In genomic region chr6:17101422-17102257, GRCh38 we compare ENCODE assay signal across 9 cellular contexts. TPM values are rescaled to one million over a fixed set of nuclear protein-coding genes. Genes with fewer than 3 reads are reported as not detected.
DNase-seq lines count a peak whose midpoint lies in the region; ATAC-seq, FAIRE-seq and TF ChIP-seq lines count a peak whose summit lies in the region.
"Had no signal": no experiment of that assay in that cellular context is flagged by ENCODE, and none has a peak within 500 bp of the region (broad histone marks: within the 10 kb centered on the region; RNA-seq: fewer than 3 reads in every experiment).

Gene STMND1, plus strand, starts transcription at chr6:17102050. Its CDS starts 208 bp downstream, at chr6:17102258.

- H3K9me3 Mint-ChIP-seq in CD14-positive monocyte (peaks cover 0 to 6% (median 3%) of the 10 kb centered on the region in 7 donors), HFFc6 (no peaks in the 10 kb centered on the region), T-cell (no peaks in the 10 kb centered on the region)

- no peak for TF ChIP-seq POLR2A in ovary (IDR thresholded peaks at IDR 0.05)

- intact Hi-C loops in CD14-positive monocyte (cut with micrococcal nuclease): no loop called here
- intact Hi-C loops in ovary (cut with DNase I): no loop called here

- H3K4me3 ChIP-seq in ovary: peak within 1 kb of the TSS; percentile 18

- H3K4me1 Mint-ChIP-seq in CD14-positive monocyte: peaks cover 18% of the 10 kb centered on the region
- peaks cover 25% of the 10 kb centered on the region for H3K4me1 Mint-ChIP-seq in HFFc6 (ENCODE audit: low read depth)
- peaks cover 9 to 15% (median 10%) of the 10 kb centered on the region in 3 donors for H3K4me1 Mint-ChIP-seq in T-cell

- CTCF ChIA-PET in T-cell (lab: Charles Lee): no interaction called here

- no peaks in the 10 kb centered on the region for H3K27me3 ChIP-seq in ovary

- 6 to 10% (median 7%) methylated on average over 57 of the region's 57 CpGs for WGBS in ovary, 3 donors

- H3K4me1 ChIP-seq in ovary (ENCODE audit: insufficient read depth): peaks cover 2% of the 10 kb centered on the region

- H3K9me3 ChIP-seq in ovary: no peaks in the 10 kb centered on the region

- H3K27ac ChIP-seq in ovary: no peak within 1 kb of the TSS

- peak within 1 kb of the TSS in 2 of 7 donors; percentile 62 to 66 for H3K27ac Mint-ChIP-seq in CD14-positive monocyte
- H3K27ac Mint-ChIP-seq in HFFc6: no peak within 1 kb of the TSS
- no peak within 1 kb of the TSS for H3K27ac Mint-ChIP-seq in T-cell

- FAIRE-seq in frontal cortex (lab: Jason Lieb, UNC) (no peak), D721Med (lab: Jason Lieb, UNC) (no peak)

- H3K4me3 Mint-ChIP-seq in CD14-positive monocyte (peak within 1 kb of the TSS; percentile 76 to 94), HFFc6 (peak within 1 kb of the TSS; percentile 81), T-cell (peak within 1 kb of the TSS; percentile 35 to 66 (median 54))

- no peak for TF ChIP-seq CTCF in CD14-positive monocyte (IDR thresholded peaks at IDR 0.05)
- TF ChIP-seq CTCF in HFFc6 (IDR thresholded peaks at IDR 0.05): no peak
- TF ChIP-seq CTCF in ovary (IDR thresholded peaks at IDR 0.05): no peak
- TF ChIP-seq CTCF in D721Med (IDR thresholded peaks at IDR 0.05; ENCODE audit: insufficient read depth, missing control alignments): no peak

- DNase-seq in CD14-positive monocyte (ENCODE audit: low spot score) (no peak), HFFc6 (no peak), T-cell (no peak), frontal cortex (ENCODE audit: low spot score in 2 of 2) (peak; percentile 18 to 35), ovary (peak in 2 of 5 donors; percentile 39 to 45), D721Med (ENCODE audit: insufficient read length, low spot score) (no peak), globus pallidus (ENCODE audit: low spot score) (no peak), mesenteric fat pad (ENCODE audit: low spot score) (no peak)

- H3K27me3 Mint-ChIP-seq in CD14-positive monocyte (ENCODE audit: low read depth in 3 of 3): peaks cover 32 to 40% (median 34%) of the 10 kb centered on the region in 3 donors
- peaks cover 4% of the 10 kb centered on the region for H3K27me3 Mint-ChIP-seq in HFFc6 (ENCODE audit: insufficient read depth)
- peaks cover 50 to 58% of the 10 kb centered on the region in 2 donors for H3K27me3 Mint-ChIP-seq in T-cell

- ATAC-seq in T-cell (replicated peaks in 1 of 4): no peak

- H3K36me3 Mint-ChIP-seq in CD14-positive monocyte (no peaks in the 10 kb centered on the region), HFFc6 (ENCODE audit: low read depth) (no peaks in the 10 kb centered on the region), T-cell (no peaks in the 10 kb centered on the region)

- POLR2A ChIA-PET in T-cell (lab: Charles Lee): no interaction called here

- TF ChIP-seq EP300 in ovary (IDR thresholded peaks at IDR 0.05): no peak

- H3K36me3 ChIP-seq in ovary: no peaks in the 10 kb centered on the region

RNA-seq across cellular contexts. Expression of gene STMND1, which starts in this region (rescaled TPM):
- polyA plus RNA-seq in CD14-positive monocyte (not detected), ovary (under 1 TPM in 1 of 2 donors, not detected in 1; 0.07 TPM)
- under 1 TPM in 3 of 6 experiments, not detected in 3; 0.11 to 0.15 (median 0.14) TPM for total RNA-seq in HFFc6 (2021; fragmentation: NEBNext Ultra II Directional; extraction: Animal tissue kit (Norgen Biotek cat#: 25700))
- total RNA-seq in T-cell (not detected), frontal cortex (not detected), ovary (1 to 10 TPM in 2 of 7 donors, under 1 TPM in 1, not detected in 4; 0.37 to 8.6 (median 1.0) TPM), mesenteric fat pad (not detected)
- total RNA-seq: mononuclear cell had no signal

Comparison
In these comparisons a context has a peak if more than half of its experiments do, and no peak if none do; other contexts are left out.
1. Peak in DNase-seq in frontal cortex; RNA of the gene not detected or under 1 TPM.